9 cellular contexts compared by ENCODE assay signal in genomic region chr15:67098768-67099282, GRCh38. TPM values are rescaled to one million over a fixed set of nuclear protein-coding genes. Genes with fewer than 3 reads are reported as not detected.
DNase-seq lines count a peak whose midpoint lies in the region; ATAC-seq and TF ChIP-seq lines count a peak whose summit lies in the region.
"Had no signal": no experiment of that assay in that cellular context is flagged by ENCODE, and none has a peak within 500 bp of the region (broad histone marks: within the 10 kb centered on the region; RNA-seq: fewer than 3 reads in every experiment).

No MANE protein-coding gene starts in this region.

- peaks cover 6 to 32% (median 22%) of the 10 kb centered on the region in 4 donors for H3K4me1 ChIP-seq in liver (ENCODE audit: control insufficient read depth in 4 of 4, insufficient read depth in 4 of 4, low read length in 3 of 4)
- H3K4me1 ChIP-seq in thyroid gland, result peaks cover 42 to 60% of the 10 kb centered on the region in 2 donors

- intact Hi-C loops in thyroid gland (cut with DNase I), result no loop called here

- H3K9ac ChIP-seq in liver (ENCODE audit: low read depth in 1 of 2, low read length in 2 of 2), result no peak overlapping the region

- no peak overlapping the region for H3K4me3 ChIP-seq in liver (ENCODE audit: low read depth in 1 of 3, low read length in 3 of 3)
- no peak overlapping the region for H3K4me3 ChIP-seq in thyroid gland (replicated peaks in 1 of 3)

- H3K9me3 ChIP-seq in liver (ENCODE audit: control insufficient read depth in 4 of 4, low read length in 3 of 4), result no peaks in the 10 kb centered on the region
- H3K9me3 ChIP-seq in thyroid gland, result no peaks in the 10 kb centered on the region

- TF ChIP-seq CTCF in liver (IDR thresholded peaks at IDR 0.05; ENCODE audit: low read depth, low read length, missing input control), result no peak
- TF ChIP-seq CTCF in thyroid gland (IDR thresholded peaks at IDR 0.05), result no peak

- TF ChIP-seq POLR2A in thyroid gland (IDR thresholded peaks at IDR 0.05), result no peak

- H3K36me3 ChIP-seq in liver (ENCODE audit: control insufficient read depth in 4 of 4, insufficient read depth in 3 of 4, low read depth in 1 of 4, low read length in 3 of 4) (no peaks in the 10 kb centered on the region), thyroid gland (no peaks in the 10 kb centered on the region)

- H3K36me3 Mint-ChIP-seq in activated CD4-positive, alpha-beta T cell treated with anti-CD3 and anti-CD28 coated beads, Interleukin-2, amount 10 ng/mL, durations not matched to agents 7 days and 5 days (ENCODE audit: low read depth), result peaks cover 56% of the 10 kb centered on the region

- CTCF ChIA-PET in activated CD4-positive, alpha-beta T cell treated with anti-CD3 and anti-CD28 coated beads, Interleukin-2, amount 10 ng/mL, durations not matched to agents 7 days and 5 days (lab: Charles Lee), result interaction anchor here (0.6 to 2.1 kb wide), 5 partner anchors 8 to 109 kb away, joined by 3 to 5 read pairs (median 3); no protein-coding TSS in a partner anchor

- H3K27me3 ChIP-seq in liver (ENCODE audit: control insufficient read depth in 4 of 4, insufficient read depth in 4 of 4, low read length in 3 of 4) (no peaks in the 10 kb centered on the region), thyroid gland (no peaks in the 10 kb centered on the region)

- peak overlapping the region; percentile 24 to 36 for H3K27ac ChIP-seq in liver (ENCODE audit: low read depth in 1 of 2, low read length in 2 of 2)
- peak overlapping the region in 2 of 3 donors; percentile 69 to 72 for H3K27ac ChIP-seq in thyroid gland

- POLR2A ChIA-PET in activated CD4-positive, alpha-beta T cell treated with anti-CD3 and anti-CD28 coated beads, Interleukin-2, amount 10 ng/mL, durations not matched to agents 7 days and 5 days (lab: Charles Lee), result interaction anchor here (0.6 to 1.2 kb wide), 2 partner anchors 25 to 147 kb away, joined by 3 read pairs; no protein-coding TSS in a partner anchor

- H3K9me3 Mint-ChIP-seq in activated CD4-positive, alpha-beta T cell treated with anti-CD3 and anti-CD28 coated beads, Interleukin-2, amount 10 ng/mL, durations not matched to agents 7 days and 5 days, result no peaks in the 10 kb centered on the region

- no peaks in the 10 kb centered on the region for H3K27me3 Mint-ChIP-seq in activated CD4-positive, alpha-beta T cell treated with anti-CD3 and anti-CD28 coated beads, Interleukin-2, amount 10 ng/mL, durations not matched to agents 7 days and 5 days

- 37% methylated on average over 8 of the region's 8 CpGs for WGBS in liver
- 88 to 89% methylated on average over 8 of the region's 8 CpGs for WGBS in thyroid gland, 2 donors

- H3K4me1 Mint-ChIP-seq in activated CD4-positive, alpha-beta T cell treated with anti-CD3 and anti-CD28 coated beads, Interleukin-2, amount 10 ng/mL, durations not matched to agents 7 days and 5 days, result peaks cover 58% of the 10 kb centered on the region

- H3K27ac Mint-ChIP-seq in activated CD4-positive, alpha-beta T cell treated with anti-CD3 and anti-CD28 coated beads, Interleukin-2, amount 10 ng/mL, durations not matched to agents 7 days and 5 days, result peak overlapping the region; percentile 94

- peak overlapping the region; percentile 76 for H3K4me3 Mint-ChIP-seq in activated CD4-positive, alpha-beta T cell treated with anti-CD3 and anti-CD28 coated beads, Interleukin-2, amount 10 ng/mL, durations not matched to agents 7 days and 5 days

- ATAC-seq in HG03378 (IDR thresholded peaks at IDR 0.05; ENCODE audit: unreplicated experiment), result no peak

- TF ChIP-seq RAD21 in liver (IDR thresholded peaks at IDR 0.05), result peak in 1 of 2 donors; percentile 47

- DNase-seq in activated CD4-positive, alpha-beta T cell treated with anti-CD3 and anti-CD28 coated beads, Interleukin-2, amount 10 ng/mL, durations not matched to agents 7 days and 5 days, result no peak
- no peak for DNase-seq in activated CD4-positive, alpha-beta T cell treated with anti-CD3 and anti-CD28 coated beads for 4 hours
- DNase-seq in amniotic epithelial cell (ENCODE audit: low read depth), result peak; percentile 24
- DNase-seq in thyroid gland, result no peak
- no peak for DNase-seq in GM19238 (ENCODE audit: insufficient read length, low spot score)
- DNase-seq in mesenteric fat pad (ENCODE audit: low spot score), result no peak
- DNase-seq: effector CD4-positive, alpha-beta T cell had no signal

TF ChIP-seq in liver, 16 proteins besides CTCF, POLR2A, EP300 and RAD21:
- TF ChIP-seq GABPA (IDR thresholded peaks at IDR 0.05 in 1 of 2, conservative IDR thresholded peaks at IDR 0.05 in 1 of 2) (no peak), REST (IDR thresholded peaks at IDR 0.05) (no peak), ZBTB33 (IDR thresholded peaks at IDR 0.05) (no peak), HNF4G (IDR thresholded peaks at IDR 0.05) (peak; percentile 73), RXRA (IDR thresholded peaks at IDR 0.05) (peak; percentile 76 to 87), JUND (IDR thresholded peaks at IDR 0.05) (peak in 1 of 2 donors; percentile 11), ATF3 (IDR thresholded peaks at IDR 0.05) (no peak), NR2F2 (IDR thresholded peaks at IDR 0.05) (no peak), TAF1 (conservative IDR thresholded peaks at IDR 0.05) (no peak), FOXA2 (IDR thresholded peaks at IDR 0.05) (peak; percentile 35), HNF4A (conservative IDR thresholded peaks at IDR 0.05) (peak; percentile 95), MAX (IDR thresholded peaks at IDR 0.05) (peak; percentile 18), SP1 (IDR thresholded peaks at IDR 0.05) (peak; percentile 62), FOXA1 (IDR thresholded peaks at IDR 0.05) (peak; percentile 44), YY1 (IDR thresholded peaks at IDR 0.05) (peak; percentile 67), EGR1 (IDR thresholded peaks at IDR 0.05; ENCODE audit: low read depth in 2 of 2) (no peak)
TF ChIP-seq in liver: peak in this region for 9.

RNA-seq across cellular contexts. Expression of gene SMAD3, which starts 33.4 kb away (rescaled TPM):
- total RNA-seq in activated CD4-positive, alpha-beta T cell treated with anti-CD3 and anti-CD28 coated beads, Interleukin-2, amount 10 ng/mL, durations not matched to agents 7 days and 5 days, result 10 to 100 TPM; 81.6 to 83.9 TPM
- total RNA-seq in liver (10 to 100 TPM in 1 of 2 donors, 1 to 10 TPM in 1; 4.0 to 12.2 TPM), thyroid gland (10 to 100 TPM; 33.6 to 66.5 (median 47.3) TPM), mesenteric fat pad (71.9 TPM)
- polyA plus RNA-seq in liver, result 1 to 10 TPM; 5.2 to 5.7 TPM
